In genomic region chr12:19915392-19916192, GRCh38 we compare ENCODE assay signal across 9 cellular contexts.
DNase-seq lines count a peak whose midpoint lies in the region; ATAC-seq and TF ChIP-seq lines count a peak whose summit lies in the region.
"Had no signal": no experiment of that assay in that cellular context is flagged by ENCODE, and none has a peak within 500 bp of the region (broad histone marks: within the 10 kb centered on the region; RNA-seq: fewer than 3 reads in every experiment).

No MANE protein-coding gene starts in this region.

- H3K9me3 ChIP-seq in HUES6 (ENCODE audit: control insufficient read depth, insufficient read depth, low read depth, low read length) (no peaks in the 10 kb centered on the region), sigmoid colon (no peaks in the 10 kb centered on the region)
- H3K9me3 ChIP-seq: neutrophil had no signal

- peaks cover 29% of the 10 kb centered on the region for H3K4me1 ChIP-seq in HUES6 (ENCODE audit: control insufficient read depth, insufficient read depth, low read length)
- peaks cover 0 to 19% (median 12%) of the 10 kb centered on the region in 4 donors for H3K4me1 ChIP-seq in sigmoid colon

- H3K9ac ChIP-seq in HUES6 (ENCODE audit: low read length): no peak overlapping the region

- H3K27ac ChIP-seq in HUES6 (ENCODE audit: low read depth, low read length) (peak overlapping the region; percentile 16; the same call in 1 of the 2 replicates), sigmoid colon (no peak overlapping the region)
- H3K27ac ChIP-seq: neutrophil had no signal

- TF ChIP-seq POLR2A in sigmoid colon (IDR thresholded peaks at IDR 0.05) (no peak), lower leg skin (IDR thresholded peaks at IDR 0.05) (no peak)

- TF ChIP-seq CTCF in sigmoid colon (IDR thresholded peaks at IDR 0.05) (peak; percentile 52 to 75 (median 54)), lower leg skin (IDR thresholded peaks at IDR 0.05) (no peak)

- H3K36me3 ChIP-seq in HUES6 (ENCODE audit: control insufficient read depth, insufficient read depth, low read length): no peaks in the 10 kb centered on the region
- no peaks in the 10 kb centered on the region for H3K36me3 ChIP-seq in sigmoid colon
- H3K36me3 ChIP-seq: neutrophil had no signal

- H3K27me3 ChIP-seq in HUES6 (ENCODE audit: control insufficient read depth, insufficient read depth, low read length): no peaks in the 10 kb centered on the region
- no peaks in the 10 kb centered on the region for H3K27me3 ChIP-seq in sigmoid colon
- H3K27me3 ChIP-seq: neutrophil had no signal

- TF ChIP-seq EP300 in sigmoid colon (IDR thresholded peaks at IDR 0.05): no peak

- 74 to 77% methylated on average over 3 of the region's 3 CpGs for WGBS in sigmoid colon, 2 donors
- WGBS in lower leg skin, 2 donors: 71% methylated on average over 3 of the region's 3 CpGs

- DNase-seq in DMS114 treated with DMSO at 0.1 percent for 48 hours (lab: John Stamatoyannopoulos, UW; ENCODE audit: unreplicated experiment) (peak; percentile 84), SK-N-DZ (ENCODE audit: low spot score) (peak; percentile 54), Right ventricle myocardium superior (no peak), sigmoid colon (no peak), lower leg skin (ENCODE audit: low spot score in 2 of 2) (no peak)
- no peak for DNase-seq in activated CD4-positive, alpha-beta T cell treated with anti-CD3 and anti-CD28 coated beads for 1 hour

- H3K4me3 ChIP-seq in HUES6 (ENCODE audit: low read depth, low read length) (no peak overlapping the region), sigmoid colon (no peak overlapping the region), lower leg skin (ENCODE audit: low read depth, poor library complexity, severe bottlenecking) (no peak overlapping the region)

- peak; percentile 81 for ATAC-seq in Right ventricle myocardium superior (ENCODE audit: poor library complexity)
- ATAC-seq in GM18861 (IDR thresholded peaks at IDR 0.05; ENCODE audit: unreplicated experiment): no peak

- intact Hi-C loops in Right ventricle myocardium superior (cut with DNase I) (no loop called here), sigmoid colon (cut with DNase I) (loop anchor here (5.0 to 10.0 kb wide), 2 partner anchors 452 to 689 kb away; partner anchors contain the start of gene PDE3A), lower leg skin (cut with DNase I; ENCODE audit: low total_unique reads) (loop anchor here (5.0 kb wide), 1 partner anchor 1537 kb away; no protein-coding TSS in a partner anchor)

Comparison
In these comparisons a context has a peak if more than half of its experiments do, and no peak if none do; other contexts are left out.
1. DNase-seq: peak in DMS114 treated with DMSO at 0.1 percent for 48 hours (single experiment) and SK-N-DZ (single experiment); none in Right ventricle myocardium superior (single experiment), sigmoid colon (single experiment), activated CD4-positive, alpha-beta T cell treated with anti-CD3 and anti-CD28 coated beads for 1 hour (single experiment) and lower leg skin (0 of 2).
2. CTCF ChIP-seq: peak in sigmoid colon (4 of 4); none in lower leg skin (0 of 3).